Comparison of ENCODE assay signal across 19 cellular contexts in genomic region chr22:46453829-46454220, GRCh38.
DNase-seq lines count a peak whose midpoint lies in the region; ATAC-seq and TF ChIP-seq lines count a peak whose summit lies in the region.
"Had no signal": no experiment of that assay in that cellular context is flagged by ENCODE, and none has a peak within 500 bp of the region (broad histone marks: within the 10 kb centered on the region; RNA-seq: fewer than 3 reads in every experiment).

No MANE protein-coding gene starts in this region.

- peaks cover 51% of the 10 kb centered on the region for H3K4me1 ChIP-seq in mesenchymal stem cell (ENCODE audit: control insufficient read depth, insufficient read depth, low read depth, low read length)
- peaks cover 11% of the 10 kb centered on the region for H3K4me1 ChIP-seq in smooth muscle cell (ENCODE audit: low read depth)

- H3K18ac ChIP-seq in mesenchymal stem cell (ENCODE audit: low read depth in 1 of 2, low read length in 2 of 2) = no peak overlapping the region

- no peaks in the 10 kb centered on the region for H3K27me3 Mint-ChIP-seq in brain

- H3K4me1 Mint-ChIP-seq in brain = peaks cover 59% of the 10 kb centered on the region
- H3K4me1 Mint-ChIP-seq: CD4-positive, CD25-positive, alpha-beta regulatory T cell had no signal

- peak overlapping the region in 4 of 5 experiments; percentile 35 to 74 (median 56) for H3K27ac Mint-ChIP-seq in brain

- no peak overlapping the region for H4K8ac ChIP-seq in mesenchymal stem cell (ENCODE audit: low read length)

- no peaks in the 10 kb centered on the region for H3K36me3 Mint-ChIP-seq in brain
- H3K36me3 Mint-ChIP-seq: CD4-positive, CD25-positive, alpha-beta regulatory T cell had no signal

- H3K4ac ChIP-seq in mesenchymal stem cell (ENCODE audit: low read depth in 1 of 2, low read length in 2 of 2) = no peak overlapping the region

- peak overlapping the region; percentile 14 for H2AK5ac ChIP-seq in mesenchymal stem cell (ENCODE audit: low read length, severe bottlenecking)

- TF ChIP-seq CTCF in brain (conservative IDR thresholded peaks at IDR 0.05) = no peak
- no peak for TF ChIP-seq CTCF in smooth muscle cell (IDR thresholded peaks at IDR 0.05; ENCODE audit: borderline replicate concordance, insufficient read depth, poor library complexity, severe bottlenecking)

- peaks cover 0 to 17% of the 10 kb centered on the region in 2 experiments for H3K36me3 ChIP-seq in mesenchymal stem cell (ENCODE audit: control insufficient read depth in 1 of 2, insufficient read depth in 2 of 2, low read depth in 1 of 2, low read length in 2 of 2)
- H3K36me3 ChIP-seq in smooth muscle cell (ENCODE audit: low read depth) = no peaks in the 10 kb centered on the region

- H3K9me3 Mint-ChIP-seq in brain = peaks cover 0 to 5% (median 0%) of the 10 kb centered on the region in 5 experiments

- H3K79me1 ChIP-seq in mesenchymal stem cell (replicated peaks; ENCODE audit: low read length, poor library complexity, severe bottlenecking) = peaks cover 49% of the 10 kb centered on the region

- no peak overlapping the region for H2AFZ ChIP-seq in mesenchymal stem cell (ENCODE audit: low read depth, low read length)
- no peak overlapping the region for H2AFZ ChIP-seq in smooth muscle cell (ENCODE audit: low read depth)
- H2AFZ ChIP-seq: GM23248 had no signal

- H4K91ac ChIP-seq in mesenchymal stem cell (ENCODE audit: low read length) = no peak overlapping the region

- no peak overlapping the region for H2BK15ac ChIP-seq in mesenchymal stem cell (ENCODE audit: low read depth, poor library complexity, severe bottlenecking)

- H3F3A ChIP-seq in smooth muscle cell (ENCODE audit: low read depth) = no peaks in the 10 kb centered on the region

- H3K4me3 ChIP-seq in mesenchymal stem cell (ENCODE audit: insufficient read depth in 1 of 2, low read depth in 1 of 2, low read length in 2 of 2) (no peak overlapping the region), smooth muscle cell (no peak overlapping the region)
- H3K4me3 ChIP-seq: GM23248 had no signal

- DNase-seq in NCI-H1092 treated with DMSO at 0.1 percent for 48 hours (lab: John Stamatoyannopoulos, UW) (peak; percentile 5), NCI-H1092 (lab: John Stamatoyannopoulos, UW) (no peak), mesenchymal stem cell (no peak), smooth muscle cell (lab: John Stamatoyannopoulos, UW; ENCODE audit: unreplicated experiment) (no peak), NCI-H1417 treated with DMSO at 0.1 percent for 48 hours (lab: John Stamatoyannopoulos, UW) (no peak)
- DNase-seq: CD4-positive, CD25-positive, alpha-beta regulatory T cell; DMS153; GF-D8; GM23248; HCEC 1CT; KBM-7; MV-4-11; NCI-H1436 treated with DMSO at 0.1 percent for 48 hours; NCI-H2029 treated with DMSO at 0.1 percent for 48 hours; NCI-H446 treated with DMSO at 0.1 percent for 48 hours had no signal

- H3K27me3 ChIP-seq in mesenchymal stem cell (ENCODE audit: control insufficient read depth in 1 of 2, insufficient read depth in 1 of 2, low read length in 2 of 2) (peaks cover 0 to 81% of the 10 kb centered on the region in 2 experiments), smooth muscle cell (ENCODE audit: low read depth) (no peaks in the 10 kb centered on the region)

- H2BK120ac ChIP-seq in mesenchymal stem cell (ENCODE audit: low read depth, low read length) = no peak overlapping the region

- no peak overlapping the region for H3K14ac ChIP-seq in mesenchymal stem cell (ENCODE audit: low read length in 2 of 2)

- H3K23ac ChIP-seq in mesenchymal stem cell (ENCODE audit: low read length in 2 of 2) = no peak overlapping the region

- no peak for ATAC-seq in GM19463 (IDR thresholded peaks at IDR 0.05; ENCODE audit: unreplicated experiment)
- ATAC-seq in HG03139 (IDR thresholded peaks at IDR 0.05; ENCODE audit: unreplicated experiment) = no peak

- H2BK12ac ChIP-seq in mesenchymal stem cell (ENCODE audit: low read length in 2 of 2) = no peak overlapping the region

- no peak overlapping the region for H2BK5ac ChIP-seq in mesenchymal stem cell (ENCODE audit: low read depth, low read length, poor library complexity, severe bottlenecking)

- H3K9ac ChIP-seq in mesenchymal stem cell (ENCODE audit: low read length) (no peak overlapping the region), smooth muscle cell (ENCODE audit: low read depth) (no peak overlapping the region)
- H3K9ac ChIP-seq: GM23248 had no signal

- no peaks in the 10 kb centered on the region for H3K79me2 ChIP-seq in smooth muscle cell (ENCODE audit: low read depth)

- no peaks in the 10 kb centered on the region for H3K9me3 ChIP-seq in mesenchymal stem cell (ENCODE audit: control insufficient read depth, low read length)
- H3K9me3 ChIP-seq in smooth muscle cell (replicated peaks; ENCODE audit: low read depth) = no peaks in the 10 kb centered on the region

- no peaks in the 10 kb centered on the region for H4K20me1 ChIP-seq in smooth muscle cell (ENCODE audit: low read depth)

- WGBS in mesenchymal stem cell = 79% methylated on average over 8 of the region's 8 CpGs
- 91% methylated on average over 8 of the region's 8 CpGs for WGBS in smooth muscle cell (ENCODE audit: low lambda C conversion rate)

- no peak overlapping the region for H3K4me2 ChIP-seq in mesenchymal stem cell (ENCODE audit: low read length, poor library complexity, severe bottlenecking)
- H3K4me2 ChIP-seq in smooth muscle cell = no peak overlapping the region

- no peak overlapping the region for H3K4me3 Mint-ChIP-seq in brain
- H3K4me3 Mint-ChIP-seq: CD4-positive, CD25-positive, alpha-beta regulatory T cell had no signal

- H3K27ac ChIP-seq in mesenchymal stem cell (ENCODE audit: low read length, poor library complexity, severe bottlenecking) = no peak overlapping the region
- H3K27ac ChIP-seq in smooth muscle cell (ENCODE audit: low read depth) = peak overlapping the region; percentile 92
- H3K27ac ChIP-seq: 22Rv1, GM23248 had no signal
